In genomic region chr5:180674253-180674592, GRCh38 we compare ENCODE assay signal across 9 cellular contexts. TPM values are rescaled to one million over a fixed set of nuclear protein-coding genes. Genes with fewer than 3 reads are reported as not detected.
DNase-seq lines count a peak whose midpoint lies in the region; ATAC-seq, FAIRE-seq and TF ChIP-seq lines count a peak whose summit lies in the region.
"Not testable (repeated sequence)": the region's sequence is repeated elsewhere in the genome, so short reads cannot be mapped to it uniquely, and the experiment has no call there.
"Had no signal": no experiment of that assay in that cellular context is flagged by ENCODE, and none has a peak within 500 bp of the region (broad histone marks: within the 10 kb centered on the region; RNA-seq: fewer than 3 reads in every experiment).

No MANE protein-coding gene starts in this region.

- DNase-seq in H7; WTC11 (ENCODE audit: low spot score); activated naive CD8-positive, alpha-beta T cell treated with anti-CD3 and anti-CD28 coated beads, Interleukin-2, amount 50 U/mL, for 24 hours; H1 (ENCODE audit: low read depth in 1 of 2, low spot score in 2 of 2); naive thymus-derived CD8-positive, alpha-beta T cell; smooth muscle cell (lab: John Stamatoyannopoulos, UW; ENCODE audit: unreplicated experiment): not testable (repeated sequence)

- not testable (repeated sequence) for H3K79me1 ChIP-seq in H1 (ENCODE audit: low read depth, low read length)

- TF ChIP-seq RAD21 in H1 (IDR thresholded peaks at IDR 0.05 in 1 of 2, conservative IDR thresholded peaks at IDR 0.05 in 1 of 2; ENCODE audit: low read depth in 2 of 2, low read length in 2 of 2): not testable (repeated sequence)

- not testable (repeated sequence) for H3F3A ChIP-seq in smooth muscle cell (ENCODE audit: low read depth)

- H3K4me3 Mint-ChIP-seq in WTC11: peak overlapping the region; percentile 60
- peak overlapping the region; percentile 32 for H3K4me3 Mint-ChIP-seq in activated naive CD8-positive, alpha-beta T cell treated with anti-CD3 and anti-CD28 coated beads, Interleukin-2, amount 50 U/mL, for 24 hours
- peak overlapping the region in 9 of 10 donors; percentile 40 to 86 (median 73) for H3K4me3 Mint-ChIP-seq in naive thymus-derived CD8-positive, alpha-beta T cell

- not testable (repeated sequence) for H2BK12ac ChIP-seq in H1 (ENCODE audit: low read depth, low read length)

- H3K9me3 ChIP-seq in H1 (ENCODE audit: insufficient read depth in 2 of 2, low read depth in 1 of 2, low read length in 1 of 2); iPS-15b (ENCODE audit: control insufficient read depth, insufficient read depth, low read length); smooth muscle cell (replicated peaks; ENCODE audit: low read depth): not testable (repeated sequence)

- TF ChIP-seq CTCF in WTC11 (IDR thresholded peaks at IDR 0.05); H1 (IDR thresholded peaks at IDR 0.05; ENCODE audit: control extremely low read depth in 1 of 3, insufficient read depth in 1 of 3, low read depth in 1 of 3, low read length in 3 of 3); smooth muscle cell (IDR thresholded peaks at IDR 0.05; ENCODE audit: borderline replicate concordance, insufficient read depth, poor library complexity, severe bottlenecking): not testable (repeated sequence)

- not testable (repeated sequence) for H3K9me3 Mint-ChIP-seq in WTC11; activated naive CD8-positive, alpha-beta T cell treated with anti-CD3 and anti-CD28 coated beads, Interleukin-2, amount 50 U/mL, for 24 hours; naive thymus-derived CD8-positive, alpha-beta T cell

- peak overlapping the region in 1 of 4 experiments; percentile 22; a peak in 2 of 7 replicates for H3K9ac ChIP-seq in H1 (replicated peaks in 1 of 4; ENCODE audit: extremely low read depth in 1 of 4, low read depth in 3 of 4, low read length in 3 of 4)
- not testable (repeated sequence) for H3K9ac ChIP-seq in iPS-15b (ENCODE audit: low read depth, low read length); smooth muscle cell (ENCODE audit: low read depth)

- peak; percentile 63 for ATAC-seq in WTC11
- ATAC-seq in activated naive CD8-positive, alpha-beta T cell treated with anti-CD3 and anti-CD28 coated beads, Interleukin-2, amount 50 U/mL, for 24 hours: peak; percentile 50
- ATAC-seq in naive thymus-derived CD8-positive, alpha-beta T cell: peak; percentile 68 to 75

- H3K4me2 ChIP-seq in H1 (ENCODE audit: insufficient read depth in 1 of 2, low read depth in 2 of 2, low read length in 2 of 2) (peak overlapping the region; percentile 40 to 79; a peak in 3 of 4 replicates), smooth muscle cell (peak overlapping the region; percentile 77)

- H3K4me3 ChIP-seq in H7 (ENCODE audit: insufficient read depth, low read depth, low read length) (peak overlapping the region; percentile 37), H1 (ENCODE audit: extremely low read depth in 1 of 4, insufficient read depth in 2 of 4, low read depth in 3 of 4, low read length in 4 of 4) (peak overlapping the region; percentile 21 to 61 (median 36)), iPS-15b (ENCODE audit: low read depth, low read length) (peak overlapping the region; percentile 64), smooth muscle cell (peak overlapping the region; percentile 37)

- not testable (repeated sequence) for H3K4ac ChIP-seq in H1 (replicated peaks; ENCODE audit: insufficient read length, low read depth, low read length)

- H3K18ac ChIP-seq in H1 (ENCODE audit: extremely low read depth, low read length): not testable (repeated sequence)

- H2BK120ac ChIP-seq in H1 (replicated peaks; ENCODE audit: low read depth, low read length): not testable (repeated sequence)

- CTCF ChIA-PET in WTC11 (lab: Charles Lee) (interaction anchor here (1.1 to 1.6 kb wide), 5 partner anchors 9 to 116 kb away, joined by 3 to 7 read pairs (median 6); no protein-coding TSS in a partner anchor), H1 (lab: Charles Lee; ENCODE audit: partially characterized antibody) (interaction anchor here (0.6 to 1.6 kb wide), 5 partner anchors 10 to 1837 kb away, joined by 3 to 7 read pairs (median 4); no protein-coding TSS in a partner anchor)

- H3K36me3 Mint-ChIP-seq in WTC11; activated naive CD8-positive, alpha-beta T cell treated with anti-CD3 and anti-CD28 coated beads, Interleukin-2, amount 50 U/mL, for 24 hours (ENCODE audit: low read depth); naive thymus-derived CD8-positive, alpha-beta T cell: not testable (repeated sequence)

- not testable (repeated sequence) for TF ChIP-seq EP300 in H1 (IDR thresholded peaks at IDR 0.05; ENCODE audit: borderline replicate concordance in 1 of 2, low read depth in 2 of 2, low read length in 2 of 2)

- not testable (repeated sequence) for H2BK5ac ChIP-seq in H1 (ENCODE audit: low read depth, low read length)

- H2BK15ac ChIP-seq in H1 (ENCODE audit: low read length): not testable (repeated sequence)

- H4K5ac ChIP-seq in H1 (ENCODE audit: insufficient read length, low read depth, low read length): not testable (repeated sequence)

- not testable (repeated sequence) for H3K79me2 ChIP-seq in H1 (ENCODE audit: control insufficient read depth in 1 of 2, insufficient read depth in 2 of 2, low read length in 2 of 2); smooth muscle cell (ENCODE audit: low read depth)

- H2BK20ac ChIP-seq in H1 (ENCODE audit: low read length): not testable (repeated sequence)

- H2AK5ac ChIP-seq in H1 (ENCODE audit: low read depth, low read length): not testable (repeated sequence)

- H4K20me1 ChIP-seq in H1 (replicated peaks in 1 of 2; ENCODE audit: control insufficient read depth in 1 of 2, insufficient read depth in 2 of 2, low read length in 2 of 2); smooth muscle cell (ENCODE audit: low read depth): not testable (repeated sequence)

- H3K27me3 Mint-ChIP-seq in WTC11 (ENCODE audit: low read depth): peaks cover 49% of the 10 kb centered on the region
- H3K27me3 Mint-ChIP-seq in activated naive CD8-positive, alpha-beta T cell treated with anti-CD3 and anti-CD28 coated beads, Interleukin-2, amount 50 U/mL, for 24 hours: peaks cover 10% of the 10 kb centered on the region
- H3K27me3 Mint-ChIP-seq in naive thymus-derived CD8-positive, alpha-beta T cell: peaks cover 0 to 11% (median 0%) of the 10 kb centered on the region in 5 donors

- 70% methylated on average over 10 of the region's 11 CpGs; no CpG with 5 or more reads in 1 of the 2 experiments for WGBS in H1 (ENCODE audit: extremely low coverage in 1 of 2, insufficient coverage in 1 of 2, insufficient read length in 1 of 2, insufficient replicate concordance in 2 of 2, low coverage in 1 of 2, low lambda C conversion rate in 2 of 2, missing lambda C conversion rate in 1 of 2), 2 experiments
- WGBS in smooth muscle cell (ENCODE audit: low lambda C conversion rate): 19% methylated on average over 11 of the region's 11 CpGs

- H3K4me1 ChIP-seq in H1 (replicated peaks in 1 of 4; ENCODE audit: control insufficient read depth in 3 of 4, insufficient read depth in 4 of 4, low read length in 3 of 4); iPS-15b (ENCODE audit: control insufficient read depth, insufficient read depth, low read length); smooth muscle cell (ENCODE audit: low read depth): not testable (repeated sequence)

- not testable (repeated sequence) for H3K36me3 ChIP-seq in H7 (replicated peaks; ENCODE audit: control insufficient read depth, insufficient read depth, low read length); H1 (ENCODE audit: control insufficient read depth in 2 of 4, insufficient read depth in 4 of 4, low read length in 3 of 4); iPS-15b (ENCODE audit: control insufficient read depth, insufficient read depth, low read length); smooth muscle cell (ENCODE audit: low read depth)

- POLR2A ChIA-PET in WTC11 (lab: Charles Lee): not testable (repeated sequence)
- POLR2A ChIA-PET in H1 (lab: Charles Lee; ENCODE audit: partially characterized antibody): interaction anchor here (1.0 kb wide), 1 partner anchor 26 kb away, joined by 3 read pairs; no protein-coding TSS in a partner anchor
- POLR2A ChIA-PET in naive thymus-derived CD8-positive, alpha-beta T cell (lab: Charles Lee): interaction anchor here (1.0 to 1.2 kb wide), 2 partner anchors 10 to 15 kb away, joined by 3 to 8 read pairs; no protein-coding TSS in a partner anchor

- peaks cover 13% of the 10 kb centered on the region; the same call in 1 of the 2 replicates for H3K23me2 ChIP-seq in H1 (ENCODE audit: low read depth, low read length)

- not testable (repeated sequence) for FAIRE-seq in H1 (lab: Jason Lieb, UNC)

- not testable (repeated sequence) for H3K27ac ChIP-seq in H1 (ENCODE audit: low read depth, low read length); smooth muscle cell (ENCODE audit: low read depth)

- not testable (repeated sequence) for H4K91ac ChIP-seq in H1 (replicated peaks; ENCODE audit: insufficient read length, low read length)

- not testable (repeated sequence) for H3K23ac ChIP-seq in H1 (ENCODE audit: insufficient read length)

- not testable (repeated sequence) for H3K14ac ChIP-seq in H1 (ENCODE audit: insufficient read length)

- H4K8ac ChIP-seq in H1 (ENCODE audit: extremely low read depth, insufficient read depth, low read length): not testable (repeated sequence)

- H2AFZ ChIP-seq in H1 (ENCODE audit: low read length); smooth muscle cell (ENCODE audit: low read depth): not testable (repeated sequence)

- not testable (repeated sequence) for H3K4me1 Mint-ChIP-seq in WTC11; activated naive CD8-positive, alpha-beta T cell treated with anti-CD3 and anti-CD28 coated beads, Interleukin-2, amount 50 U/mL, for 24 hours
- H3K4me1 Mint-ChIP-seq in naive thymus-derived CD8-positive, alpha-beta T cell: peaks cover 15 to 27% (median 22%) of the 10 kb centered on the region in 4 donors

- H3K56ac ChIP-seq in H1 (replicated peaks; ENCODE audit: insufficient read length, low read depth, low read length): not testable (repeated sequence)

- H3K27ac Mint-ChIP-seq in WTC11; activated naive CD8-positive, alpha-beta T cell treated with anti-CD3 and anti-CD28 coated beads, Interleukin-2, amount 50 U/mL, for 24 hours: not testable (repeated sequence)
- H3K27ac Mint-ChIP-seq in naive thymus-derived CD8-positive, alpha-beta T cell: peak overlapping the region in 2 of 10 donors; percentile 6 to 68

- H3K27me3 ChIP-seq in H7 (ENCODE audit: control insufficient read depth, insufficient read depth, low read length) (peaks cover 20% of the 10 kb centered on the region), H1 (replicated peaks in 1 of 4; ENCODE audit: control insufficient read depth in 3 of 4, extremely low read depth in 1 of 4, insufficient read depth in 3 of 4, low read length in 3 of 4) (peaks cover 5 to 19% (median 13%) of the 10 kb centered on the region in 4 experiments), iPS-15b (ENCODE audit: control insufficient read depth, insufficient read depth, low read length) (peaks cover 33% of the 10 kb centered on the region), smooth muscle cell (ENCODE audit: low read depth) (peaks cover 35% of the 10 kb centered on the region)

- TF ChIP-seq POLR2A in H1 (IDR thresholded peaks at IDR 0.05; ENCODE audit: control extremely low read depth in 1 of 2, low read depth in 2 of 2, low read length in 2 of 2): not testable (repeated sequence)

RNA-seq across cellular contexts. Expression of gene FLT4, which starts 24.8 kb away (rescaled TPM):
- 7.2 and 13.8 TPM in 2 replicates for total RNA-seq in H7 (2014; rRNA removed; shearing (Covaris generic))
- total RNA-seq in WTC11 (2021) (11.0 to 12.7 TPM (median 12.4 TPM) in 3 replicates), smooth muscle cell (not detected in 2 replicates)
- 7.7 TPM in 2 replicates for total RNA-seq in H1 (2021; fragmentation: NEBNext Ultra II Directional; extraction: Animal tissue kit (Norgen Biotek cat#: 25700))
- polyA plus RNA-seq in H1 (2011; rRNA removed) (6.5 and 8.5 TPM in 2 replicates), smooth muscle cell (0.56 TPM in 1 of 2 replicates, not detected in the other)
- 8.5 TPM for polyA plus RNA-seq in H1 (2011; cell fraction: cytosol; rRNA removed)
- polyA plus RNA-seq in H1 (2011; cell fraction: nucleus; rRNA removed): 32.2 TPM
- 6.1 to 9.2 TPM (median 6.8 TPM) in 4 replicates for polyA plus RNA-seq in H1 (2012, experiment 1 of 2)
- polyA plus RNA-seq in H1 (2012, experiment 2 of 2): 6.1 TPM
- 7.0 TPM for polyA plus RNA-seq in H1 (2013, experiment 1 of 2)
- polyA plus RNA-seq in H1 (2013, experiment 2 of 2): 7.1 TPM
- 7.1 and 11.7 TPM in 2 replicates for polyA minus RNA-seq in H1 (2011; rRNA and poly(A)+ RNA removed)
- 8.1 TPM for polyA minus RNA-seq in H1 (2011; cell fraction: cytosol; rRNA and poly(A)+ RNA removed)
- polyA minus RNA-seq in H1 (2011; cell fraction: nucleus; rRNA and poly(A)+ RNA removed): 14.3 TPM
- 10 to 100 TPM; 40.6 to 44.5 TPM for total RNA-seq in naive thymus-derived CD8-positive, alpha-beta T cell
- 1 to 10 TPM in 2 of 3 donors, under 1 TPM in 1; 0.93 to 2.8 (median 1.1) TPM for polyA plus RNA-seq in naive thymus-derived CD8-positive, alpha-beta T cell
- total RNA-seq: H4 had no signal
- polyA plus RNA-seq: AG04450 had no signal
